8 cellular contexts compared by ENCODE assay signal in the genomic region with DNA sequence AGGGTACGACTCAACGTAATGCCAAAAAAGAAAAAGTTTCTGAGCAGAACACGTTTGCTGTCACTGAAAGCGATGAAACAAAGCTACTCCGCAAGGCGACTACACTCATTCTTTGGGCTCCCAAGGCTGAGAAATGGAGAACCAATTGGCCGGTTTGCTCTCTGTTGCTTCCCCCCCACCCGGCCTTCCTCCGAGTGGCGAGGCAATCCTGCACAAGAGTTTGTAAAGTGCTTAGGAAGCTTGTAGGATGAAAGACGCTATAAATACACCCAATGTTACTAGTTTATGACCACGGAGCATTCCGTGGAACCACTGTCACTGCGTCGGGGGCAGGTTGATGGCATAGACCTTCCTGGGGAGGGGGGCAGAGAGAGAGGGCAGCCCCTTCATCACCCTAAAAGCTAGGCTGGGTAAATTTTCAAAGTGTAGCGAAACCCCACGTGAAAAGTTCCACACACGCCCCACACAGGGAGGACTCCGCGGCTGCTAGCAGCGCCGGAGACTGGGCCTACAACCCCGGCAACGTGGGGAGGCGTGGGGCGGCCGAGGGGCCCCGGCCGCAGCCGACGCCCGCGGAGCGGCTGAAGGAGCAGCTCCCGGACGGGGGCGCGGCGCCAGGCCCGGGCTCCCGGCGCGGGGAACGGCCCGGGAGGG. TPM values are rescaled to one million over a fixed set of nuclear protein-coding genes. Genes with fewer than 3 reads are reported as not detected.
DNase-seq lines count a peak whose midpoint lies in the region; ATAC-seq and TF ChIP-seq lines count a peak whose summit lies in the region.

No MANE protein-coding gene starts in this region.

- TF ChIP-seq CTCF in AG09309 (IDR thresholded peaks at IDR 0.05; ENCODE audit: control insufficient read depth, insufficient read depth, low read depth, low read length, missing control alignments) (no peak), WERI-Rb-1 (IDR thresholded peaks at IDR 0.05; ENCODE audit: low read depth, low read length) (no peak), suprapubic skin (IDR thresholded peaks at IDR 0.05) (no peak)

- no peaks in the 10 kb centered on the region for H3K27me3 ChIP-seq in WERI-Rb-1 (ENCODE audit: insufficient read depth, low read depth, severe bottlenecking)
- H3K27me3 ChIP-seq in suprapubic skin = no peaks in the 10 kb centered on the region

- H3K9me3 Mint-ChIP-seq in memory B cell = no peaks in the 10 kb centered on the region

- H3K36me3 ChIP-seq in WERI-Rb-1 (peaks cover 28% of the 10 kb centered on the region), suprapubic skin (no peaks in the 10 kb centered on the region)

- peak overlapping the region; percentile 96 for H3K27ac ChIP-seq in WERI-Rb-1
- H3K27ac ChIP-seq in suprapubic skin = peak overlapping the region; percentile 95

- peaks cover 24% of the 10 kb centered on the region for H3K4me1 Mint-ChIP-seq in memory B cell

- peak overlapping the region; percentile 95 for H3K27ac Mint-ChIP-seq in memory B cell

- no peaks in the 10 kb centered on the region for H3K9me3 ChIP-seq in WERI-Rb-1 (ENCODE audit: severe bottlenecking)
- H3K9me3 ChIP-seq in suprapubic skin = no peaks in the 10 kb centered on the region

- no peak for TF ChIP-seq EP300 in suprapubic skin (IDR thresholded peaks at IDR 0.05)

- H3K4me1 ChIP-seq in suprapubic skin = peaks cover 48% of the 10 kb centered on the region

- TF ChIP-seq POLR2A in suprapubic skin (IDR thresholded peaks at IDR 0.05) = no peak

- WGBS in suprapubic skin = 0% methylated on average over 12 of the region's 45 CpGs

- peaks cover 7% of the 10 kb centered on the region for H3K36me3 Mint-ChIP-seq in memory B cell

- DNase-seq in AG09309 (ENCODE audit: low read depth) (no peak), HPDE6-E6E7 (ENCODE audit: extremely low spot score) (peak; percentile 5), WERI-Rb-1 (peak; percentile 22), memory B cell (ENCODE audit: low spot score in 2 of 2) (peak; percentile 18 to 35), suprapubic skin (ENCODE audit: low spot score in 2 of 2) (no peak)
- DNase-seq in effector CD4-positive, alpha-beta T cell = peak; percentile 12

- H3K4me3 ChIP-seq in AG09309 (ENCODE audit: control insufficient read depth, low read depth, low read length) (peak overlapping the region; percentile 80), WERI-Rb-1 (ENCODE audit: low read depth, low read length) (peak overlapping the region; percentile 80), suprapubic skin (peak overlapping the region; percentile 73)

- ATAC-seq in GM18909 (IDR thresholded peaks at IDR 0.05; ENCODE audit: poor library complexity, unreplicated experiment) = peak; percentile 4
- ATAC-seq in memory B cell (ENCODE audit: low read depth) = no peak
- ATAC-seq in HG03097 (IDR thresholded peaks at IDR 0.05; ENCODE audit: low FRiP score, unreplicated experiment) = no peak

- peak overlapping the region; percentile 97 for H3K4me3 Mint-ChIP-seq in memory B cell

- H3K27me3 Mint-ChIP-seq in memory B cell = no peaks in the 10 kb centered on the region

RNA-seq across cellular contexts. Expression of gene CUL3, which starts 0.9 kb away (rescaled TPM):
- 10 to 100 TPM; 68.9 to 88.4 (median 77.7) TPM for total RNA-seq in suprapubic skin

Comparison
In these comparisons a context has a peak if more than half of its experiments do, and no peak if none do; other contexts are left out.
1. DNase-seq: peak in HPDE6-E6E7 (single experiment), WERI-Rb-1 (single experiment), effector CD4-positive, alpha-beta T cell (single experiment) and memory B cell (2 of 2); none in AG09309 (single experiment) and suprapubic skin (0 of 2).
2. Peak in every context shown above with its lines, with median percentiles within 50 percentile points of each other: H3K4me3 ChIP-seq.